Comparison of ENCODE assay signal across 16 cellular contexts in genomic region chr5:8641796-8642505, GRCh38.
DNase-seq lines count a peak whose midpoint lies in the region; TF ChIP-seq lines count a peak whose summit lies in the region.
"Had no signal": no experiment of that assay in that cellular context is flagged by ENCODE, and none has a peak within 500 bp of the region (broad histone marks: within the 10 kb centered on the region; RNA-seq: fewer than 3 reads in every experiment).

No MANE protein-coding gene starts in this region.

- POLR2A ChIA-PET in MCF 10A (lab: Yijun Ruan, JAX): no interaction called here

- no peaks in the 10 kb centered on the region for H3K4me1 ChIP-seq in Karpas-422 (ENCODE audit: low read length)

- H3K4me2 ChIP-seq in Karpas-422 (ENCODE audit: low read depth, low read length, poor library complexity, severe bottlenecking): no peak overlapping the region

- H3K79me2 ChIP-seq in Karpas-422 (ENCODE audit: low read length): no peaks in the 10 kb centered on the region

- H3K4me3 Mint-ChIP-seq in MCF 10A (ENCODE audit: unreplicated experiment): no peak overlapping the region
- H3K4me3 Mint-ChIP-seq: CD4-positive, alpha-beta memory T cell; IgD-negative memory B cell; T-helper 17 cell had no signal

- no peak for TF ChIP-seq CTCF in MCF 10A (IDR thresholded peaks at IDR 0.05; ENCODE audit: unreplicated experiment)

- DNase-seq in Karpas-422: peak; percentile 5
- peak; percentile 99 for DNase-seq in NCI-H2171 treated with DMSO at 0.1 percent for 48 hours (lab: John Stamatoyannopoulos, UW)
- peak; percentile 12 for DNase-seq in SK-N-DZ (ENCODE audit: low spot score)
- no peak for DNase-seq in KG1 (lab: John Stamatoyannopoulos, UW)
- DNase-seq in MCF 10A (ENCODE audit: unreplicated experiment): no peak
- DNase-seq in dedifferentiated amniotic fluid mesenchymal stem cell (ENCODE audit: extremely low spot score): no peak
- no peak for DNase-seq in activated naive CD4-positive, alpha-beta T cell treated with anti-CD3 and anti-CD28 coated beads, Interleukin-2, amount 50 U/mL, for 16 hours
- DNase-seq: CD4-positive, alpha-beta memory T cell; COR-L47; DMS79 treated with DMSO at 0.1 percent for 48 hours; NCI-H1092 treated with DMSO at 0.1 percent for 48 hours; NCI-H1436; NCI-H1930; NCI-H526 treated with DMSO at 0.1 percent for 48 hours; T-helper 17 cell had no signal

- H3K36me3 Mint-ChIP-seq in MCF 10A (ENCODE audit: insufficient read depth, unreplicated experiment): no peaks in the 10 kb centered on the region
- H3K36me3 Mint-ChIP-seq: CD4-positive, alpha-beta memory T cell; IgD-negative memory B cell had no signal

- no peaks in the 10 kb centered on the region for H3K9me3 Mint-ChIP-seq in MCF 10A (ENCODE audit: unreplicated experiment)
- H3K9me3 Mint-ChIP-seq: IgD-negative memory B cell had no signal

- no peaks in the 10 kb centered on the region for H3K27me3 ChIP-seq in Karpas-422 (ENCODE audit: low read length)

- no peak overlapping the region for H2AFZ ChIP-seq in Karpas-422 (ENCODE audit: low read length)

- no peaks in the 10 kb centered on the region for H3K9me2 ChIP-seq in Karpas-422 (replicated peaks; ENCODE audit: insufficient read depth, low read length)

- no peaks in the 10 kb centered on the region for H4K20me1 ChIP-seq in Karpas-422 (ENCODE audit: insufficient read depth, low read depth, low read length)

- no peak overlapping the region for H3K27ac Mint-ChIP-seq in MCF 10A (ENCODE audit: low read depth, unreplicated experiment)
- H3K27ac Mint-ChIP-seq: CD4-positive, alpha-beta memory T cell; IgD-negative memory B cell; T-helper 17 cell had no signal

- no peak overlapping the region for H3K9ac ChIP-seq in Karpas-422 (ENCODE audit: low read length)

- intact Hi-C loops in MCF 10A (cut with micrococcal nuclease): no loop called here

- peaks cover 20% of the 10 kb centered on the region for H3K9me3 ChIP-seq in Karpas-422 (ENCODE audit: low read length)

- H3K27ac ChIP-seq in Karpas-422 (ENCODE audit: low read length): no peak overlapping the region

- no TSS peak for BruUV-seq in MCF 10A (replicated peaks; lab: Mats Ljungman, UMichigan)

- CTCF ChIA-PET in MCF 10A (lab: Yijun Ruan, JAX): no interaction called here

- H3K27me3 Mint-ChIP-seq in MCF 10A (ENCODE audit: insufficient read depth, unreplicated experiment): no peaks in the 10 kb centered on the region
- H3K27me3 Mint-ChIP-seq: CD4-positive, alpha-beta memory T cell; IgD-negative memory B cell; T-helper 17 cell had no signal

- no peaks in the 10 kb centered on the region for H3K36me3 ChIP-seq in Karpas-422 (ENCODE audit: insufficient read depth, low read length)

- H3K4me1 Mint-ChIP-seq in MCF 10A (ENCODE audit: insufficient read depth, unreplicated experiment): no peaks in the 10 kb centered on the region
- H3K4me1 Mint-ChIP-seq: CD4-positive, alpha-beta memory T cell; IgD-negative memory B cell; T-helper 17 cell had no signal

- H3K4me3 ChIP-seq in Karpas-422 (ENCODE audit: low read length): no peak overlapping the region

Comparison
In these comparisons a context has a peak if more than half of its experiments do, and no peak if none do; other contexts are left out.
1. DNase-seq: peak in Karpas-422 (single experiment), NCI-H2171 treated with DMSO at 0.1 percent for 48 hours (single experiment) and SK-N-DZ (single experiment); none in KG1 (single experiment), MCF 10A (single experiment), dedifferentiated amniotic fluid mesenchymal stem cell (single experiment) and activated naive CD4-positive, alpha-beta T cell treated with anti-CD3 and anti-CD28 coated beads, Interleukin-2, amount 50 U/mL, for 16 hours (single experiment).